Comparison of ENCODE assay signal across 2 cellular contexts in the genomic region with DNA sequence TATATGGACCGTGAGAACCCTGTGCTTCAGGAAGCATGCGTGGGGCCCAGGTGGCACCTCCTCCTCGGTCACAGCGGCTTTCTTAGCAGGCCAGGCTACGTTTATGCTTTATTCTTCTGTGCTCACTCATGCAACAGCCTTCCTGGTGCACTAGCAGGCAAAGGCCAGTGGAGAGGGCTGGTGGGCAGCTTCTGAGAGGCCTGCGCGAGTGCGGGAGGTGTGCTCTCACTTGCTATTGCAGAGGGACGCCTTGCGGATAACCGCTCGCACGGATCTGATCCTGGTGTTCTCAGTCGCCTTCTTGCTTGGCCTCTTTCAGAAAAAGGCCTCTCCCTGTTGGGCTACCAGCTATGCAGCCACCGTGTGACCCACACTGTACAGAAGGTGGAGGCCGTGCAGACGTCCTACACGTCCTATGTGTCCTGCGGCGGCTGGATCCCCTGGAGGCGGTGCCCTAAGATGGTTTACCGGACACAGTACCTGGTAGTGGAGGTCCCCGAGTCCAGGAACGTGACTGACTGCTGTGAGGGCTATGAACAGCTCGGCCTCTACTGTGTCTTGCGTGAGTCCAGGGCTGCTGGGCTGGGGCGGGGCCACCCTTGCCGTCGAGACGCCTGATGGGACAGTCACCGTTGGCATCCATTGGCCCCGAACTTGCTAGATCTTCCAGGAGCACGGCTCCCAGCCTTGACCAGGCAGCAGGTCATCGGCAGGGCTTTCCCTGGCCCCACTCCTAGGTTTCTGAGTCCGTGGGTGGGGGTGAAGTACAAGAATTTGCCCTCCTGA.
TF ChIP-seq lines count a peak whose summit lies in the region.

No MANE protein-coding gene starts in this region.

TF ChIP-seq in GM23338, 12 proteins besides CTCF, POLR2A, EP300 and RAD21 (continues in another document):
- no peak for TF ChIP-seq ZNF114 (CRISPR knock-in tag; IDR thresholded peaks at IDR 0.05)
- TF ChIP-seq, protein P1, sequence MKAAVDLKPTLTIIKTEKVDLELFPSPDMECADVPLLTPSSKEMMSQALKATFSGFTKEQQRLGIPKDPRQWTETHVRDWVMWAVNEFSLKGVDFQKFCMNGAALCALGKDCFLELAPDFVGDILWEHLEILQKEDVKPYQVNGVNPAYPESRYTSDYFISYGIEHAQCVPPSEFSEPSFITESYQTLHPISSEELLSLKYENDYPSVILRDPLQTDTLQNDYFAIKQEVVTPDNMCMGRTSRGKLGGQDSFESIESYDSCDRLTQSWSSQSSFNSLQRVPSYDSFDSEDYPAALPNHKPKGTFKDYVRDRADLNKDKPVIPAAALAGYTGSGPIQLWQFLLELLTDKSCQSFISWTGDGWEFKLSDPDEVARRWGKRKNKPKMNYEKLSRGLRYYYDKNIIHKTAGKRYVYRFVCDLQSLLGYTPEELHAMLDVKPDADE (IDR thresholded peaks at IDR 0.05) = no peak
- no peak for TF ChIP-seq STAT1 (IDR thresholded peaks at IDR 0.05; ENCODE audit: unreplicated experiment)
- no peak for TF ChIP-seq NANOG (IDR thresholded peaks at IDR 0.05; ENCODE audit: borderline replicate concordance)
- TF ChIP-seq, protein P2, sequence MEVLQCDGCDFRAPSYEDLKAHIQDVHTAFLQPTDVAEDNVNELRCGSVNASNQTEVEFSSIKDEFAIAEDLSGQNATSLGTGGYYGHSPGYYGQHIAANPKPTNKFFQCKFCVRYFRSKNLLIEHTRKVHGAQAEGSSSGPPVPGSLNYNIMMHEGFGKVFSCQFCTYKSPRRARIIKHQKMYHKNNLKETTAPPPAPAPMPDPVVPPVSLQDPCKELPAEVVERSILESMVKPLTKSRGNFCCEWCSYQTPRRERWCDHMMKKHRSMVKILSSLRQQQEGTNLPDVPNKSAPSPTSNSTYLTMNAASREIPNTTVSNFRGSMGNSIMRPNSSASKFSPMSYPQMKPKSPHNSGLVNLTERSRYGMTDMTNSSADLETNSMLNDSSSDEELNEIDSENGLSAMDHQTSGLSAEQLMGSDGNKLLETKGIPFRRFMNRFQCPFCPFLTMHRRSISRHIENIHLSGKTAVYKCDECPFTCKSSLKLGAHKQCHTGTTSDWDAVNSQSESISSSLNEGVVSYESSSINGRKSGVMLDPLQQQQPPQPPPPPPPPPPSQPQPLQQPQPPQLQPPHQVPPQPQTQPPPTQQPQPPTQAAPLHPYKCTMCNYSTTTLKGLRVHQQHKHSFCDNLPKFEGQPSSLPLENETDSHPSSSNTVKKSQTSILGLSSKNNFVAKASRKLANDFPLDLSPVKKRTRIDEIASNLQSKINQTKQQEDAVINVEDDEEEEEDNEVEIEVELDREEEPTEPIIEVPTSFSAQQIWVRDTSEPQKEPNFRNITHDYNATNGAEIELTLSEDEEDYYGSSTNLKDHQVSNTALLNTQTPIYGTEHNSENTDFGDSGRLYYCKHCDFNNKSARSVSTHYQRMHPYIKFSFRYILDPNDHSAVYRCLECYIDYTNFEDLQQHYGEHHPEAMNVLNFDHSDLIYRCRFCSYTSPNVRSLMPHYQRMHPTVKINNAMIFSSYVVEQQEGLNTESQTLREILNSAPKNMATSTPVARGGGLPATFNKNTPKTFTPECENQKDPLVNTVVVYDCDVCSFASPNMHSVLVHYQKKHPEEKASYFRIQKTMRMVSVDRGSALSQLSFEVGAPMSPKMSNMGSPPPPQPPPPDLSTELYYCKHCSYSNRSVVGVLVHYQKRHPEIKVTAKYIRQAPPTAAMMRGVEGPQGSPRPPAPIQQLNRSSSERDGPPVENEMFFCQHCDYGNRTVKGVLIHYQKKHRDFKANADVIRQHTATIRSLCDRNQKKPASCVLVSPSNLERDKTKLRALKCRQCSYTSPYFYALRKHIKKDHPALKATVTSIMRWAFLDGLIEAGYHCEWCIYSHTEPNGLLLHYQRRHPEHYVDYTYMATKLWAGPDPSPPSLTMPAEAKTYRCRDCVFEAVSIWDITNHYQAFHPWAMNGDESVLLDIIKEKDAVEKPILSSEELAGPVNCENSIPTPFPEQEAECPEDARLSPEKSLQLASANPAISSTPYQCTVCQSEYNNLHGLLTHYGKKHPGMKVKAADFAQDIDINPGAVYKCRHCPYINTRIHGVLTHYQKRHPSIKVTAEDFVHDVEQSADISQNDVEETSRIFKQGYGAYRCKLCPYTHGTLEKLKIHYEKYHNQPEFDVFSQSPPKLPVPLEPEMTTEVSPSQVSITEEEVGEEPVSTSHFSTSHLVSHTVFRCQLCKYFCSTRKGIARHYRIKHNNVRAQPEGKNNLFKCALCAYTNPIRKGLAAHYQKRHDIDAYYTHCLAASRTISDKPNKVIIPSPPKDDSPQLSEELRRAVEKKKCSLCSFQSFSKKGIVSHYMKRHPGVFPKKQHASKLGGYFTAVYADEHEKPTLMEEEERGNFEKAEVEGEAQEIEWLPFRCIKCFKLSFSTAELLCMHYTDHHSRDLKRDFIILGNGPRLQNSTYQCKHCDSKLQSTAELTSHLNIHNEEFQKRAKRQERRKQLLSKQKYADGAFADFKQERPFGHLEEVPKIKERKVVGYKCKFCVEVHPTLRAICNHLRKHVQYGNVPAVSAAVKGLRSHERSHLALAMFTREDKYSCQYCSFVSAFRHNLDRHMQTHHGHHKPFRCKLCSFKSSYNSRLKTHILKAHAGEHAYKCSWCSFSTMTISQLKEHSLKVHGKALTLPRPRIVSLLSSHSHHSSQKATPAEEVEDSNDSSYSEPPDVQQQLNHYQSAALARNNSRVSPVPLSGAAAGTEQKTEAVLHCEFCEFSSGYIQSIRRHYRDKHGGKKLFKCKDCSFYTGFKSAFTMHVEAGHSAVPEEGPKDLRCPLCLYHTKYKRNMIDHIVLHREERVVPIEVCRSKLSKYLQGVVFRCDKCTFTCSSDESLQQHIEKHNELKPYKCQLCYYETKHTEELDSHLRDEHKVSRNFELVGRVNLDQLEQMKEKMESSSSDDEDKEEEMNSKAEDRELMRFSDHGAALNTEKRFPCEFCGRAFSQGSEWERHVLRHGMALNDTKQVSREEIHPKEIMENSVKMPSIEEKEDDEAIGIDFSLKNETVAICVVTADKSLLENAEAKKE (CRISPR knock-in tag; IDR thresholded peaks at IDR 0.05) = no peak
- TF ChIP-seq ZNF331 (CRISPR knock-in tag; IDR thresholded peaks at IDR 0.05; ENCODE audit: low read depth) = no peak
- TF ChIP-seq EZH2phosphoT487 (IDR thresholded peaks at IDR 0.05; ENCODE audit: unreplicated experiment) = no peak

TF ChIP-seq in K562, 482 proteins besides CTCF, POLR2A, EP300 and RAD21:
- TF ChIP-seq KAT2B (IDR thresholded peaks at IDR 0.05; ENCODE audit: low read depth, low read length) (no peak), ETV6 (IDR thresholded peaks at IDR 0.05; ENCODE audit: borderline replicate concordance in 1 of 2, low read depth in 2 of 2, low read length in 1 of 2) (no peak), ETV6 (CRISPR knock-in tag; IDR thresholded peaks at IDR 0.05; ENCODE audit: borderline replicate concordance) (no peak), NRF1 (conservative IDR thresholded peaks at IDR 0.05 in 1 of 2, IDR thresholded peaks at IDR 0.05 in 1 of 2) (0 out of 4 replicates have a peak, but pooled peaks of 1 of the 2 experiments have one; percentile 11), ATF1 (CRISPR knock-in tag; IDR thresholded peaks at IDR 0.05) (no peak), ATF1 (tag; IDR thresholded peaks at IDR 0.05) (no peak), SRSF1 (IDR thresholded peaks at IDR 0.05; ENCODE audit: low read depth, low read length) (no peak)
- TF ChIP-seq, protein P3, sequence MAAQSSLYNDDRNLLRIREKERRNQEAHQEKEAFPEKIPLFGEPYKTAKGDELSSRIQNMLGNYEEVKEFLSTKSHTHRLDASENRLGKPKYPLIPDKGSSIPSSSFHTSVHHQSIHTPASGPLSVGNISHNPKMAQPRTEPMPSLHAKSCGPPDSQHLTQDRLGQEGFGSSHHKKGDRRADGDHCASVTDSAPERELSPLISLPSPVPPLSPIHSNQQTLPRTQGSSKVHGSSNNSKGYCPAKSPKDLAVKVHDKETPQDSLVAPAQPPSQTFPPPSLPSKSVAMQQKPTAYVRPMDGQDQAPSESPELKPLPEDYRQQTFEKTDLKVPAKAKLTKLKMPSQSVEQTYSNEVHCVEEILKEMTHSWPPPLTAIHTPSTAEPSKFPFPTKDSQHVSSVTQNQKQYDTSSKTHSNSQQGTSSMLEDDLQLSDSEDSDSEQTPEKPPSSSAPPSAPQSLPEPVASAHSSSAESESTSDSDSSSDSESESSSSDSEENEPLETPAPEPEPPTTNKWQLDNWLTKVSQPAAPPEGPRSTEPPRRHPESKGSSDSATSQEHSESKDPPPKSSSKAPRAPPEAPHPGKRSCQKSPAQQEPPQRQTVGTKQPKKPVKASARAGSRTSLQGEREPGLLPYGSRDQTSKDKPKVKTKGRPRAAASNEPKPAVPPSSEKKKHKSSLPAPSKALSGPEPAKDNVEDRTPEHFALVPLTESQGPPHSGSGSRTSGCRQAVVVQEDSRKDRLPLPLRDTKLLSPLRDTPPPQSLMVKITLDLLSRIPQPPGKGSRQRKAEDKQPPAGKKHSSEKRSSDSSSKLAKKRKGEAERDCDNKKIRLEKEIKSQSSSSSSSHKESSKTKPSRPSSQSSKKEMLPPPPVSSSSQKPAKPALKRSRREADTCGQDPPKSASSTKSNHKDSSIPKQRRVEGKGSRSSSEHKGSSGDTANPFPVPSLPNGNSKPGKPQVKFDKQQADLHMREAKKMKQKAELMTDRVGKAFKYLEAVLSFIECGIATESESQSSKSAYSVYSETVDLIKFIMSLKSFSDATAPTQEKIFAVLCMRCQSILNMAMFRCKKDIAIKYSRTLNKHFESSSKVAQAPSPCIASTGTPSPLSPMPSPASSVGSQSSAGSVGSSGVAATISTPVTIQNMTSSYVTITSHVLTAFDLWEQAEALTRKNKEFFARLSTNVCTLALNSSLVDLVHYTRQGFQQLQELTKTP (IDR thresholded peaks at IDR 0.05; ENCODE audit: low read depth in 1 of 2, partially characterized antibody in 2 of 2) = no peak
